22 cellular contexts compared by ENCODE assay signal in the genomic region with DNA sequence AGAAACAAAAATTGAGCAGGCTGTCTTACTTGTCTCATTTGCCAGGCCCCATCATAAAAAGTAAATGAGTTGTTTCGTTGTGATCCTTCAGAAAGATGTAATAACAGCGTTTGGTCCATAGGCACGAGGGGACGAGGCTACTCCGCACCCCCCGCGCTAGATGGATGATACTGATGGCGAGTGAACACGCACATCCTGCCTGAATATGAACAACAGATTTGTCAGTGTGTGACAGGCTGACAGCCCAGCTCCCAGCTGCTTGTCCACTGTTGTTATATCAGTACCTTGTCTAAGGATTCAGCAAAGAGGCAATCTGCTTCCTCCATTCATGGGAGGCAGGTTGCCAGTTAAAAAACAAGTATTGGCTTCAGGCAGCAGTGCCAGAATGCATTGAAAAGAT.
DNase-seq lines count a peak whose midpoint lies in the region; ATAC-seq and TF ChIP-seq lines count a peak whose summit lies in the region.
"Had no signal": no experiment of that assay in that cellular context is flagged by ENCODE, and none has a peak within 500 bp of the region (broad histone marks: within the 10 kb centered on the region; RNA-seq: fewer than 3 reads in every experiment).

No MANE protein-coding gene starts in this region.

- 61% methylated on average over 9 of the region's 9 CpGs for WGBS in right cardiac atrium

- H2AFZ ChIP-seq in neural cell (ENCODE audit: low read depth, low read length) = no peak overlapping the region

- no peaks in the 10 kb centered on the region for H3K79me2 ChIP-seq in neural cell (replicated peaks; ENCODE audit: insufficient read depth, low read length)

- intact Hi-C loops in right cardiac atrium (cut with DNase I) = no loop called here
- intact Hi-C loops in cardiac septum (cut with DNase I) = no loop called here
- intact Hi-C loops in tibial artery (cut with DNase I; ENCODE audit: low total_unique reads) = no loop called here

- peak overlapping the region in 4 of 5 experiments; percentile 36 to 69 (median 52) for H3K27ac Mint-ChIP-seq in brain
- no peak overlapping the region for H3K27ac Mint-ChIP-seq in activated CD8-positive, alpha-beta T cell treated with anti-CD3 and anti-CD28 coated beads, Interleukin-2, amount 10 ng/mL, durations not matched to agents 7 days and 5 days
- H3K27ac Mint-ChIP-seq in T-cell = no peak overlapping the region
- H3K27ac Mint-ChIP-seq: activated naive CD4-positive, alpha-beta T cell treated with anti-CD3 and anti-CD28 coated beads, Interleukin-2, amount 10 ng/mL, durations not matched to agents 7 days and 5 days; activated T-cell treated with anti-CD3 and anti-CD28 coated beads, Interleukin-2, amount 50 U/mL, for 24 hours; CD4-positive, CD25-positive, alpha-beta regulatory T cell; mesothelial cell of epicardium; nephron had no signal

- H3K4me3 ChIP-seq in right cardiac atrium (ENCODE audit: low read length) = no peak overlapping the region
- H3K4me3 ChIP-seq in neural cell (ENCODE audit: low read length) = peak overlapping the region; percentile 30
- H3K4me3 ChIP-seq in tibial artery = peak overlapping the region in 1 of 2 donors; percentile 1
- H3K4me3 ChIP-seq: vagina had no signal

- no peaks in the 10 kb centered on the region for H3K27me3 ChIP-seq in right cardiac atrium (ENCODE audit: control insufficient read depth, insufficient read depth)
- H3K27me3 ChIP-seq in neural cell (ENCODE audit: insufficient read depth, low read depth, low read length) = no peaks in the 10 kb centered on the region
- no peaks in the 10 kb centered on the region for H3K27me3 ChIP-seq in tibial artery
- H3K27me3 ChIP-seq: vagina had no signal

- H3K9me3 ChIP-seq in right cardiac atrium (ENCODE audit: control insufficient read depth, low read length) (no peaks in the 10 kb centered on the region), neural cell (ENCODE audit: low read length) (no peaks in the 10 kb centered on the region), tibial artery (no peaks in the 10 kb centered on the region)
- H3K9me3 ChIP-seq: vagina had no signal

- peak overlapping the region in 3 of 5 experiments; percentile 7 to 35 (median 27) for H3K4me3 Mint-ChIP-seq in brain
- H3K4me3 Mint-ChIP-seq in activated CD8-positive, alpha-beta T cell treated with anti-CD3 and anti-CD28 coated beads, Interleukin-2, amount 10 ng/mL, durations not matched to agents 7 days and 5 days = no peak overlapping the region
- H3K4me3 Mint-ChIP-seq in T-cell = no peak overlapping the region
- H3K4me3 Mint-ChIP-seq: activated naive CD4-positive, alpha-beta T cell treated with anti-CD3 and anti-CD28 coated beads, Interleukin-2, amount 10 ng/mL, durations not matched to agents 7 days and 5 days; activated T-cell treated with anti-CD3 and anti-CD28 coated beads, Interleukin-2, amount 50 U/mL, for 24 hours; CD4-positive, CD25-positive, alpha-beta regulatory T cell; central memory CD8-positive, alpha-beta T cell; mesothelial cell of epicardium; nephron had no signal

- H3K27me3 Mint-ChIP-seq in brain (peaks cover 3% of the 10 kb centered on the region), T-cell (peaks cover 0 to 3% of the 10 kb centered on the region in 2 donors)
- no peaks in the 10 kb centered on the region for H3K27me3 Mint-ChIP-seq in activated CD8-positive, alpha-beta T cell treated with anti-CD3 and anti-CD28 coated beads, Interleukin-2, amount 10 ng/mL, durations not matched to agents 7 days and 5 days (ENCODE audit: low read depth)
- H3K27me3 Mint-ChIP-seq: activated T-cell treated with anti-CD3 and anti-CD28 coated beads, Interleukin-2, amount 50 U/mL, for 24 hours; central memory CD8-positive, alpha-beta T cell had no signal

- H3K36me3 ChIP-seq in neural cell (ENCODE audit: insufficient read depth, low read length) (no peaks in the 10 kb centered on the region), tibial artery (no peaks in the 10 kb centered on the region)
- H3K36me3 ChIP-seq: vagina had no signal

- H3K27ac ChIP-seq in right cardiac atrium (ENCODE audit: low read length) (no peak overlapping the region), neural cell (ENCODE audit: low read length) (no peak overlapping the region), tibial artery (no peak overlapping the region)
- H3K27ac ChIP-seq: HL-60, vagina had no signal

- no peak overlapping the region for H3K9ac ChIP-seq in neural cell (ENCODE audit: low read length)

- peak overlapping the region; percentile 24 for H3K4me2 ChIP-seq in neural cell (ENCODE audit: low read length)

- H3K36me3 Mint-ChIP-seq in brain = no peaks in the 10 kb centered on the region
- H3K36me3 Mint-ChIP-seq in activated CD8-positive, alpha-beta T cell treated with anti-CD3 and anti-CD28 coated beads, Interleukin-2, amount 10 ng/mL, durations not matched to agents 7 days and 5 days (ENCODE audit: low read depth) = no peaks in the 10 kb centered on the region
- no peaks in the 10 kb centered on the region for H3K36me3 Mint-ChIP-seq in T-cell
- H3K36me3 Mint-ChIP-seq: activated naive CD4-positive, alpha-beta T cell treated with anti-CD3 and anti-CD28 coated beads, Interleukin-2, amount 10 ng/mL, durations not matched to agents 7 days and 5 days; CD4-positive, CD25-positive, alpha-beta regulatory T cell; mesothelial cell of epicardium had no signal

- TF ChIP-seq RAD21 in neural cell (conservative IDR thresholded peaks at IDR 0.05) = no peak

- H3K4me1 ChIP-seq in right cardiac atrium (ENCODE audit: control insufficient read depth, insufficient read depth, low read length) = no peaks in the 10 kb centered on the region
- peaks cover 0 to 4% (median 0%) of the 10 kb centered on the region in 4 donors for H3K4me1 ChIP-seq in tibial artery
- H3K4me1 ChIP-seq: vagina had no signal

- ATAC-seq in right cardiac atrium (peak in 1 of 2 donors; percentile 22), T-cell (replicated peaks in 1 of 4) (no peak)
- no peak for ATAC-seq in activated CD8-positive, alpha-beta T cell treated with anti-CD3 and anti-CD28 coated beads, Interleukin-2, amount 10 ng/mL, durations not matched to agents 7 days and 5 days
- ATAC-seq: activated CD4-positive, CD25-positive, alpha-beta regulatory T cell treated with anti-CD3 and anti-CD28 coated beads, Interleukin-2, amount 50 U/mL, for 24 hours; esophagus mucosa; Panc1 had no signal

- CTCF ChIA-PET in activated CD8-positive, alpha-beta T cell treated with anti-CD3 and anti-CD28 coated beads, Interleukin-2, amount 10 ng/mL, durations not matched to agents 7 days and 5 days (lab: Charles Lee) = no interaction called here
- CTCF ChIA-PET in T-cell (lab: Charles Lee) = no interaction called here

- peaks cover 36% of the 10 kb centered on the region for H3K4me1 Mint-ChIP-seq in brain
- H3K4me1 Mint-ChIP-seq in activated CD8-positive, alpha-beta T cell treated with anti-CD3 and anti-CD28 coated beads, Interleukin-2, amount 10 ng/mL, durations not matched to agents 7 days and 5 days (ENCODE audit: low read depth) = no peaks in the 10 kb centered on the region
- no peaks in the 10 kb centered on the region for H3K4me1 Mint-ChIP-seq in T-cell
- H3K4me1 Mint-ChIP-seq: activated naive CD4-positive, alpha-beta T cell treated with anti-CD3 and anti-CD28 coated beads, Interleukin-2, amount 10 ng/mL, durations not matched to agents 7 days and 5 days; CD4-positive, CD25-positive, alpha-beta regulatory T cell; central memory CD8-positive, alpha-beta T cell had no signal

- H3F3A ChIP-seq in neural cell (ENCODE audit: insufficient read depth, low read length, poor library complexity, severe bottlenecking) = no peaks in the 10 kb centered on the region

- no peaks in the 10 kb centered on the region for H3K9me2 ChIP-seq in neural cell (ENCODE audit: insufficient read depth, low read length)

- POLR2A ChIA-PET in activated CD8-positive, alpha-beta T cell treated with anti-CD3 and anti-CD28 coated beads, Interleukin-2, amount 10 ng/mL, durations not matched to agents 7 days and 5 days (lab: Charles Lee) = no interaction called here
- POLR2A ChIA-PET in T-cell (lab: Charles Lee) = no interaction called here

- no peaks in the 10 kb centered on the region for H4K20me1 ChIP-seq in neural cell (ENCODE audit: insufficient read depth)

- peak in 2 of 3 donors; percentile 35 to 52 for DNase-seq in right cardiac atrium
- no peak for DNase-seq in cardiac septum (ENCODE audit: low spot score)
- DNase-seq in activated CD8-positive, alpha-beta T cell treated with anti-CD3 and anti-CD28 coated beads, Interleukin-2, amount 10 ng/mL, durations not matched to agents 7 days and 5 days = no peak
- no peak for DNase-seq in NCI-H2107 (lab: John Stamatoyannopoulos, UW)
- no peak for DNase-seq in tibial artery
- DNase-seq in T-cell = no peak
- DNase-seq: activated naive CD4-positive, alpha-beta T cell treated with anti-CD3 and anti-CD28 coated beads, Interleukin-2, amount 10 ng/mL, durations not matched to agents 7 days and 5 days; activated T-cell treated with anti-CD3 and anti-CD28 coated beads, Interleukin-2, amount 50 U/mL, for 24 hours; CD4-positive, CD25-positive, alpha-beta regulatory T cell; DMS 273 treated with DMSO at 0.1 percent for 48 hours; NCI-H1436; T-helper 9 cell had no signal

- H3K9me3 Mint-ChIP-seq in brain = no peaks in the 10 kb centered on the region
- no peaks in the 10 kb centered on the region for H3K9me3 Mint-ChIP-seq in activated CD8-positive, alpha-beta T cell treated with anti-CD3 and anti-CD28 coated beads, Interleukin-2, amount 10 ng/mL, durations not matched to agents 7 days and 5 days (ENCODE audit: insufficient read depth)
- H3K9me3 Mint-ChIP-seq in T-cell = no peaks in the 10 kb centered on the region
- H3K9me3 Mint-ChIP-seq: activated naive CD4-positive, alpha-beta T cell treated with anti-CD3 and anti-CD28 coated beads, Interleukin-2, amount 10 ng/mL, durations not matched to agents 7 days and 5 days; activated T-cell treated with anti-CD3 and anti-CD28 coated beads, Interleukin-2, amount 50 U/mL, for 24 hours; central memory CD8-positive, alpha-beta T cell; nephron had no signal

- TF ChIP-seq CTCF in brain (conservative IDR thresholded peaks at IDR 0.05) (no peak), neural cell (IDR thresholded peaks at IDR 0.05; ENCODE audit: poor library complexity, severe bottlenecking) (no peak), tibial artery (IDR thresholded peaks at IDR 0.05) (no peak)

- TF ChIP-seq EP300 in neural cell (conservative IDR thresholded peaks at IDR 0.05; ENCODE audit: poor library complexity, severe bottlenecking) = peak; percentile 84

TF ChIP-seq in neural cell, 6 proteins besides CTCF, POLR2A, EP300 and RAD21 (continues in another document):
- TF ChIP-seq MXI1 (conservative IDR thresholded peaks at IDR 0.05; ENCODE audit: poor library complexity, severe bottlenecking) = peak; percentile 14
- TF ChIP-seq POLR2AphosphoS5 (IDR thresholded peaks at IDR 0.05) = peak; percentile 51

Comparison
In these comparisons a context has a peak if more than half of its experiments do, and no peak if none do; other contexts are left out.
1. DNase-seq: peak in right cardiac atrium (2 of 3); none in cardiac septum (single experiment), activated CD8-positive, alpha-beta T cell treated with anti-CD3 and anti-CD28 coated beads, Interleukin-2, amount 10 ng/mL, durations not matched to agents 7 days and 5 days (single experiment), NCI-H2107 (single experiment), tibial artery (0 of 2) and T-cell (0 of 34).
2. H3K27ac Mint-ChIP-seq: peak in brain (4 of 5); none in activated CD8-positive, alpha-beta T cell treated with anti-CD3 and anti-CD28 coated beads, Interleukin-2, amount 10 ng/mL, durations not matched to agents 7 days and 5 days (single experiment) and T-cell (0 of 2).
3. H3K4me3 Mint-ChIP-seq: peak in brain (3 of 5); none in activated CD8-positive, alpha-beta T cell treated with anti-CD3 and anti-CD28 coated beads, Interleukin-2, amount 10 ng/mL, durations not matched to agents 7 days and 5 days (single experiment) and T-cell (0 of 3).